20 cellular contexts compared by ENCODE assay signal in the genomic region with DNA sequence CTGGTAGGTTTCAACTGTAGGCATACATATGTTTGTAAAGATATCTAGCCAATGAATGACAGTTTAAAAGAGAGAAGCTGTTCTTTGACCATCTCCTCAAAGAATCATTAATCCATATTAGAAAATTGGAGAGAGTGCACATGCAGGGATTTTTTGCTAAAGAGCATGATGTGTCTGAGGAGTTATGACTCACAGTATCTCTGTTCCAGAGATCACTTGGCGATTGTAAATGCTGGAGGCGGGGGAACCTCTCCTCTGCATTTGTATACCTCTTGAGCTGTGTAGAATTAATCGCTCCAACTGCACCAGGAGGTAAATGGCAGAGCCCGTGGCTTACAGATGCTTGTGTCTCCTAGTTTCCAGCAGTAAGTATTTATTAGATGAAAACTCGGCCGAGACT. TPM values are rescaled to one million over a fixed set of nuclear protein-coding genes. Genes with fewer than 3 reads are reported as not detected.
DNase-seq lines count a peak whose midpoint lies in the region; ATAC-seq and TF ChIP-seq lines count a peak whose summit lies in the region.
"Had no signal": no experiment of that assay in that cellular context is flagged by ENCODE, and none has a peak within 500 bp of the region (broad histone marks: within the 10 kb centered on the region; RNA-seq: fewer than 3 reads in every experiment).

No MANE protein-coding gene starts in this region.

- H3K4me3 ChIP-seq in GM23248, result no peak overlapping the region
- no peak overlapping the region for H3K4me3 ChIP-seq in choroid plexus epithelial cell (ENCODE audit: low read depth, low read length)
- H3K4me3 ChIP-seq: BLaER1, HAP-1 had no signal

- no peaks in the 10 kb centered on the region for H3K9me3 Mint-ChIP-seq in endothelial cell (ENCODE audit: unreplicated experiment)
- H3K9me3 Mint-ChIP-seq: CD8-positive, alpha-beta T cell had no signal

- H3K27me3 ChIP-seq in GM23248 (replicated peaks; ENCODE audit: insufficient read depth), result no peaks in the 10 kb centered on the region
- H3K27me3 ChIP-seq: BLaER1 had no signal

- no peaks in the 10 kb centered on the region for H4K20me1 ChIP-seq in GM23248 (ENCODE audit: insufficient read depth)
- H4K20me1 ChIP-seq: BLaER1 had no signal

- H3K36me3 ChIP-seq in GM23248 (ENCODE audit: low read depth), result no peaks in the 10 kb centered on the region
- H3K36me3 ChIP-seq: BLaER1, HAP-1 had no signal

- H3F3A ChIP-seq in GM23248 (ENCODE audit: insufficient read depth), result 0 out of 2 replicates have a peak, but pooled peaks cover 9% of the 10 kb centered on the region

- DNase-seq in GM23248 (peak; percentile 55), LHCN-M2 (ENCODE audit: low read depth) (peak; percentile 10), choroid plexus epithelial cell (ENCODE audit: low read depth) (peak; percentile 12), iris pigment epithelial cell (ENCODE audit: low read depth) (peak; percentile 16), endothelial cell (ENCODE audit: low spot score) (no peak), DMS53 (lab: John Stamatoyannopoulos, UW) (no peak)
- DNase-seq: CD8-positive, alpha-beta T cell; KBM-7; NCI-H1436; NCI-H2029 treated with DMSO at 0.1 percent for 48 hours; NCI-H2171; NCI-H748 treated with DMSO at 0.1 percent for 48 hours; NK-92 treated with Interleukin-12 subunit alpha and Interleukin-12 subunit beta, amount 100 ng/mL, for 24 hours; T-helper 1 cell had no signal

- in situ Hi-C loops in GM23248 (cut with MboI), result no loop called here

- no peak overlapping the region for H3K4me2 ChIP-seq in GM23248 (ENCODE audit: unreplicated experiment)
- H3K4me2 ChIP-seq: BLaER1 had no signal

- H3K9me3 ChIP-seq in GM23248 (ENCODE audit: low read depth), result no peaks in the 10 kb centered on the region
- H3K9me3 ChIP-seq: BLaER1, HAP-1 had no signal

- H3K4me1 ChIP-seq in GM23248 (ENCODE audit: insufficient read depth), result peaks cover 16% of the 10 kb centered on the region
- H3K4me1 ChIP-seq: BLaER1, HAP-1 had no signal

- 58 to 60% methylated on average over 6 of the region's 6 CpGs for WGBS in GM23248 (ENCODE audit: low coverage in 1 of 2, low lambda C conversion rate in 2 of 2, missing lambda C conversion rate in 2 of 2), 2 experiments

- H3K27ac Mint-ChIP-seq in endothelial cell (ENCODE audit: unreplicated experiment), result no peak overlapping the region
- H3K27ac Mint-ChIP-seq: CD8-positive, alpha-beta T cell had no signal

- H3K36me3 Mint-ChIP-seq in endothelial cell (ENCODE audit: low read depth, unreplicated experiment), result no peaks in the 10 kb centered on the region
- H3K36me3 Mint-ChIP-seq: CD8-positive, alpha-beta T cell had no signal

- no peak overlapping the region for H3K4me3 Mint-ChIP-seq in endothelial cell (ENCODE audit: unreplicated experiment)
- H3K4me3 Mint-ChIP-seq: CD8-positive, alpha-beta T cell had no signal

- no peak for TF ChIP-seq CTCF in choroid plexus epithelial cell (conservative IDR thresholded peaks at IDR 0.05; ENCODE audit: low read depth, low read length)
- no peak for TF ChIP-seq CTCF in endothelial cell (IDR thresholded peaks at IDR 0.05; ENCODE audit: unreplicated experiment)

- no peak overlapping the region for H2AFZ ChIP-seq in GM23248

- no peaks in the 10 kb centered on the region for H3K79me2 ChIP-seq in GM23248 (ENCODE audit: insufficient read depth)

- H3K9me2 ChIP-seq in GM23248 (ENCODE audit: insufficient read depth), result no peaks in the 10 kb centered on the region

- H3K4me1 Mint-ChIP-seq in endothelial cell (ENCODE audit: unreplicated experiment), result no peaks in the 10 kb centered on the region

- no peak overlapping the region for H3K27ac ChIP-seq in GM23248
- H3K27ac ChIP-seq: BLaER1 had no signal

- no peaks in the 10 kb centered on the region for H3K27me3 Mint-ChIP-seq in endothelial cell (ENCODE audit: unreplicated experiment)

- no peak overlapping the region for H3K9ac ChIP-seq in GM23248
- H3K9ac ChIP-seq: BLaER1 had no signal

- ATAC-seq in HG03135 (IDR thresholded peaks at IDR 0.05; ENCODE audit: unreplicated experiment), result no peak
- ATAC-seq: CD8-positive, alpha-beta T cell; Right ventricle myocardium inferior had no signal

RNA-seq across cellular contexts. Expression of a gene that starts 3.7 kb away (rescaled TPM):
- not detected in 2 replicates for total RNA-seq in GM23248 (2014; rRNA removed; shearing (Covaris generic))
- not detected in 2 replicates for polyA plus RNA-seq in GM23248 (2016; fragmentation: Nextera tagmentation; extraction: Ambion mirVana)
- total RNA-seq in LHCN-M2 (2014; rRNA removed) (not detected in 2 replicates), endothelial cell (ENCODE audit: unreplicated experiment) (not detected)
- polyA plus RNA-seq in LHCN-M2 (2012), result not detected
- total RNA-seq: A673; CD8-positive, alpha-beta T cell; NCI-H460; Right ventricle myocardium inferior had no signal

RNA-seq across cellular contexts. Expression of a gene that starts 41.6 kb away (rescaled TPM):
- total RNA-seq in GM23248 (2014; rRNA removed; shearing (Covaris generic)), result not detected in 2 replicates
- not detected in 2 replicates for polyA plus RNA-seq in GM23248 (2016; fragmentation: Nextera tagmentation; extraction: Ambion mirVana)
- total RNA-seq in LHCN-M2 (2014; rRNA removed) (not detected in 2 replicates), endothelial cell (ENCODE audit: unreplicated experiment) (not detected)
- polyA plus RNA-seq in LHCN-M2 (2012), result not detected
- total RNA-seq: A673; CD8-positive, alpha-beta T cell; NCI-H460; Right ventricle myocardium inferior had no signal

RNA-seq across cellular contexts. Expression of a gene that starts 56.7 kb away (rescaled TPM):
- total RNA-seq in GM23248 (2014; rRNA removed; shearing (Covaris generic)), result not detected in 2 replicates
- not detected in 2 replicates for polyA plus RNA-seq in GM23248 (2016; fragmentation: Nextera tagmentation; extraction: Ambion mirVana)
- not detected in 2 replicates for total RNA-seq in LHCN-M2 (2014; rRNA removed)
- not detected for polyA plus RNA-seq in LHCN-M2 (2012)
- total RNA-seq in endothelial cell (ENCODE audit: unreplicated experiment), result not detected
- total RNA-seq: A673; CD8-positive, alpha-beta T cell; NCI-H460; Right ventricle myocardium inferior had no signal

Comparison
In these comparisons a context has a peak if more than half of its experiments do, and no peak if none do; other contexts are left out.
1. DNase-seq: peak in GM23248 (single experiment), LHCN-M2 (single experiment), choroid plexus epithelial cell (single experiment) and iris pigment epithelial cell (single experiment); none in endothelial cell (single experiment) and DMS53 (single experiment).